In the genomic region with DNA sequence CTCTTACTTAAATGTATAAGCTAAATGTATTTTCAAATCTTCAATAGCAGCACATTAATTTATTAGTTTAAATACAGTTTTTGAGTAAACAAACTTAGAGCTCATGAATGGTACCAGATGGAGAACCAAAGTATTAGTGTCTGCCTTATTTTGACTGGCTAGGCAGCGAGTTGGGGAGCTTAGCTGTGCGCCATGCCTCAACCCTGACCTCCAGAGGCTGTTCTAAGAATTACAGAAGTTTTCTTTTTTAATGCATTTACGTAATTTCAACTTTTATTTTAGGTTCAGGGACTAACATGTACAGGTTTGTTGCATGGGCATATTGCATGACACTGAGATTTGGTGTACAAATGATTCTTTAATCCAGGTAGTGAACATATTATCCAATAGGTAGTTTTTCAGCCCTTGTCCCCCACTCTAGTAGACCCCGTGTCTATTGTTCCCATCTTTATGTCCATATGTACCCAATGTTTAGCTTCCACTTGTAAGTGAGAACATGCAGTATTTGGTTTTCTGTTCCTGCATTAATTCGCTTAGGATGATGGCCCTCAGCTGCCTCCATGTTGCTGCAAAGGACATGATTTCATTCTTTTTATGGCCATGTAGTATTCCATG, we compare ENCODE assay signal across 8 cellular contexts.
DNase-seq lines count a peak whose midpoint lies in the region; ATAC-seq, FAIRE-seq and TF ChIP-seq lines count a peak whose summit lies in the region.

No MANE protein-coding gene starts in this region.

- no peak overlapping the region for H3K27ac ChIP-seq in right atrium auricular region

- no peaks in the 10 kb centered on the region for H3K27me3 Mint-ChIP-seq in T-helper 2 cell treated with Interferon-gamma antibody and Interleukin-4, amounts not matched to agents 5 μg/mL and 100 μg/mL, for 36 hours (ENCODE audit: low read depth)

- H3K27me3 ChIP-seq in right atrium auricular region, result no peaks in the 10 kb centered on the region

- H3K36me3 ChIP-seq in right atrium auricular region, result no peaks in the 10 kb centered on the region

- no peaks in the 10 kb centered on the region for H3K4me1 ChIP-seq in right atrium auricular region

- TF ChIP-seq CTCF in GM10266 (IDR thresholded peaks at IDR 0.05; ENCODE audit: control insufficient read depth, insufficient read depth, low read depth, missing control alignments) (peak; percentile 75), right atrium auricular region (IDR thresholded peaks at IDR 0.05) (peak; percentile 14 to 74)

- H3K27ac Mint-ChIP-seq in T-helper 2 cell treated with Interferon-gamma antibody and Interleukin-4, amounts not matched to agents 5 μg/mL and 100 μg/mL, for 36 hours, result no peak overlapping the region

- no peak overlapping the region for H3K4me3 Mint-ChIP-seq in T-helper 2 cell treated with Interferon-gamma antibody and Interleukin-4, amounts not matched to agents 5 μg/mL and 100 μg/mL, for 36 hours

- H3K9me3 ChIP-seq in right atrium auricular region, result no peaks in the 10 kb centered on the region

- no peaks in the 10 kb centered on the region for H3K9me3 Mint-ChIP-seq in T-helper 2 cell treated with Interferon-gamma antibody and Interleukin-4, amounts not matched to agents 5 μg/mL and 100 μg/mL, for 36 hours

- no peak for FAIRE-seq in urothelium cell line (lab: Jason Lieb, UNC)

- peak; percentile 39 for ATAC-seq in GM19468 (IDR thresholded peaks at IDR 0.05; ENCODE audit: extremely low read depth, unreplicated experiment)
- ATAC-seq in HG03460 (IDR thresholded peaks at IDR 0.05; ENCODE audit: unreplicated experiment), result peak; percentile 84

- DNase-seq in GM10266 (ENCODE audit: extremely low spot score) (peak; percentile 44), SHP77 treated with DMSO at 0.1 percent for 48 hours (lab: John Stamatoyannopoulos, UW) (peak; percentile 25), right atrium auricular region (ENCODE audit: low spot score) (no peak), urothelium cell line (ENCODE audit: low spot score) (peak; percentile 41)
- no peak for DNase-seq in T-helper 2 cell treated with Interferon-gamma antibody and Interleukin-4, amounts not matched to agents 5 μg/mL and 100 μg/mL, for 36 hours (ENCODE audit: low spot score)
- no peak for DNase-seq in activated CD8-positive, alpha-beta memory T cell treated with anti-CD3 and anti-CD28 coated beads, Interleukin-2, amount 50 U/mL, for 48 hours

- H3K4me1 Mint-ChIP-seq in T-helper 2 cell treated with Interferon-gamma antibody and Interleukin-4, amounts not matched to agents 5 μg/mL and 100 μg/mL, for 36 hours (ENCODE audit: low read depth), result no peaks in the 10 kb centered on the region

- no peak overlapping the region for H3K4me3 ChIP-seq in right atrium auricular region

- no peaks in the 10 kb centered on the region for H3K36me3 Mint-ChIP-seq in T-helper 2 cell treated with Interferon-gamma antibody and Interleukin-4, amounts not matched to agents 5 μg/mL and 100 μg/mL, for 36 hours (ENCODE audit: low read depth)

Comparison
In these comparisons a context has a peak if more than half of its experiments do, and no peak if none do; other contexts are left out.
1. DNase-seq: peak in GM10266 (single experiment), SHP77 treated with DMSO at 0.1 percent for 48 hours (single experiment) and urothelium cell line (single experiment); none in right atrium auricular region (single experiment), T-helper 2 cell treated with Interferon-gamma antibody and Interleukin-4, amounts not matched to agents 5 μg/mL and 100 μg/mL, for 36 hours (single experiment) and activated CD8-positive, alpha-beta memory T cell treated with anti-CD3 and anti-CD28 coated beads, Interleukin-2, amount 50 U/mL, for 48 hours (single experiment).